Comparison of ENCODE assay signal across 8 cellular contexts in the genomic region with DNA sequence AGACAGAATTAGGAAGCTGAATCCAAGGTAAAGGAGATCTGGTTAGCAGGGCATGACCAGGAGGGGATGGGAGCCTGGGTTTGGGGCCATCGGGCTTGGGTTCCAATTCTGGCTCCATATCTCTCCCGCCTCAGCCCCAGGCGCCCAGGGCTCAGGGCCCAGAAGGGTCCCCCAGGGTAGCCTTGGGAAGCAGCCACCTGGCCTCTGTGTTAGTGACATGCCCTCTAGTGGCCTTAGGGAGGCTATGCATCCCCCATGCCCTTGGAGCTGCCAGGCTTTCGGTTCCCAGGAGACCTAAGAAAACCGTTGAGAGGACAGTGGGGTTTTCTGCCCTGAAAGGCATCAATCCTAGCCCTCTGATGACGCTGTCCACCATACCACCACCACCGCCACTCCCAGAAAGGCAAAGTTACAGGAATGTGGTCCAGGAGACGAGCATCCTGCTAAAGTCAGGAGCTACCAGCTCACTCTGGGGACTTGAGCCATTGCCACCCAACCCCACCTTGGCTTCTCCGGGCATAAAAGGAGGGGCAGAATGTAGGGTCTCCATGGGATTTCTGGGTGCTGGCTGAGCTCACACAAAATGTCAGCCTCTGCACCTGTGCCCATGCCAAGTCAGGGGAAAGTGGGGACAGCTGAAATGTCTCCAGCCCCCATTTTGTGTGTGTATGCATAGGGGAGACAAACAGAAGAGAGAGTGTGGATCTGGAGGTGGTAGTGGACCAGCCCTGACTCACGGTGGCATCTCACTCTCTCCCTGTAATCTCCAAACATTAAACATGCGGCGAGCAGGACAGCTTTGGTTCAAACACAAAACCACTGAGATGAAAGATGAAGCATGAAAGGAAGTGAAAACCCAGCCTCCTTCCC. TPM values are rescaled to one million over a fixed set of nuclear protein-coding genes. Genes with fewer than 3 reads are reported as not detected.
DNase-seq lines count a peak whose midpoint lies in the region; ATAC-seq and TF ChIP-seq lines count a peak whose summit lies in the region.

No MANE protein-coding gene starts in this region.

- H3K27ac ChIP-seq in left ventricle myocardium inferior (replicated peaks) (no peak overlapping the region), spleen (no peak overlapping the region)

- H3K9me3 Mint-ChIP-seq in activated naive CD8-positive, alpha-beta T cell treated with anti-CD3 and anti-CD28 coated beads for 36 hours = no peaks in the 10 kb centered on the region

- TF ChIP-seq CTCF in left ventricle myocardium inferior (IDR thresholded peaks at IDR 0.05; ENCODE audit: borderline replicate concordance) = peak; percentile 83
- TF ChIP-seq CTCF in spleen (IDR thresholded peaks at IDR 0.05 in 8 of 11, conservative IDR thresholded peaks at IDR 0.05 in 3 of 11) = peak; percentile 25 to 85 (median 67)

- no peaks in the 10 kb centered on the region for H3K27me3 Mint-ChIP-seq in activated naive CD8-positive, alpha-beta T cell treated with anti-CD3 and anti-CD28 coated beads for 36 hours

- H3K36me3 Mint-ChIP-seq in activated naive CD8-positive, alpha-beta T cell treated with anti-CD3 and anti-CD28 coated beads for 36 hours = no peaks in the 10 kb centered on the region

- intact Hi-C loops in left ventricle myocardium inferior (cut with micrococcal nuclease) = loop anchor here (10.0 kb wide), 1 partner anchor 79 kb away; no protein-coding TSS in a partner anchor
- intact Hi-C loops in spleen (cut with DNase I; ENCODE audit: low total_unique reads) = no loop called here

- H3K4me1 ChIP-seq in left ventricle myocardium inferior (peaks cover 10% of the 10 kb centered on the region), spleen (peaks cover 0 to 2% (median 0%) of the 10 kb centered on the region in 6 donors)

- no peak overlapping the region for H3K4me3 Mint-ChIP-seq in activated naive CD8-positive, alpha-beta T cell treated with anti-CD3 and anti-CD28 coated beads for 36 hours

- H3K27me3 ChIP-seq in left ventricle myocardium inferior (ENCODE audit: low read depth) = no peaks in the 10 kb centered on the region
- no peaks in the 10 kb centered on the region for H3K27me3 ChIP-seq in spleen (replicated peaks in 1 of 7)

- no peaks in the 10 kb centered on the region for H3K4me1 Mint-ChIP-seq in activated naive CD8-positive, alpha-beta T cell treated with anti-CD3 and anti-CD28 coated beads for 36 hours

- H3K27ac Mint-ChIP-seq in activated naive CD8-positive, alpha-beta T cell treated with anti-CD3 and anti-CD28 coated beads for 36 hours = no peak overlapping the region

- 64 to 79% (median 66%) methylated on average over 12 of the region's 12 CpGs for WGBS in spleen, 5 donors

- peak; percentile 27 for DNase-seq in DMS53 treated with DMSO at 0.1 percent for 48 hours (lab: John Stamatoyannopoulos, UW; ENCODE audit: unreplicated experiment)
- peak; percentile 51 for DNase-seq in HT1080 (ENCODE audit: low read depth)
- DNase-seq in OCI-M1 (lab: John Stamatoyannopoulos, UW) = peak; percentile 40
- peak; percentile 40 for DNase-seq in activated naive CD8-positive, alpha-beta T cell treated with anti-CD3 and anti-CD28 coated beads for 36 hours
- DNase-seq in left ventricle myocardium inferior = no peak
- DNase-seq in spleen = no peak

- H3K36me3 ChIP-seq in left ventricle myocardium inferior (peaks cover 11% of the 10 kb centered on the region), spleen (peaks cover 0 to 73% (median 0%) of the 10 kb centered on the region in 6 donors)

- TF ChIP-seq POLR2A in spleen (IDR thresholded peaks at IDR 0.05) = no peak

- H3K4me3 ChIP-seq in left ventricle myocardium inferior = no peak overlapping the region
- H3K4me3 ChIP-seq in spleen = no peak overlapping the region

- ATAC-seq in GM21367 (IDR thresholded peaks at IDR 0.05; ENCODE audit: unreplicated experiment) = peak; percentile 86
- no peak for ATAC-seq in HG03521 (IDR thresholded peaks at IDR 0.05; ENCODE audit: unreplicated experiment)

- H3K9me3 ChIP-seq in left ventricle myocardium inferior (replicated peaks) (no peaks in the 10 kb centered on the region), spleen (no peaks in the 10 kb centered on the region)

RNA-seq across cellular contexts. Expression of a gene that starts 56.5 kb away (rescaled TPM):
- not detected in 2 replicates for total RNA-seq in HT1080 (2014; rRNA removed; shearing (Covaris generic))
- polyA plus RNA-seq in HT1080 (2015; cell fraction: cytosol; rRNA removed) = not detected in 2 replicates
- not detected in 2 replicates for polyA plus RNA-seq in HT1080 (2015; cell fraction: nucleus; rRNA removed)
- not detected for total RNA-seq in activated naive CD8-positive, alpha-beta T cell treated with anti-CD3 and anti-CD28 coated beads for 36 hours
- total RNA-seq in left ventricle myocardium inferior (not detected), spleen (not detected)
- polyA plus RNA-seq in spleen = not detected

Comparison
In these comparisons a context has a peak if more than half of its experiments do, and no peak if none do; other contexts are left out.
1. DNase-seq: peak in DMS53 treated with DMSO at 0.1 percent for 48 hours (single experiment), HT1080 (single experiment), OCI-M1 (single experiment) and activated naive CD8-positive, alpha-beta T cell treated with anti-CD3 and anti-CD28 coated beads for 36 hours (single experiment); none in left ventricle myocardium inferior (single experiment) and spleen (single experiment).